1 cellular context compared by ENCODE assay signal in the genomic region with DNA sequence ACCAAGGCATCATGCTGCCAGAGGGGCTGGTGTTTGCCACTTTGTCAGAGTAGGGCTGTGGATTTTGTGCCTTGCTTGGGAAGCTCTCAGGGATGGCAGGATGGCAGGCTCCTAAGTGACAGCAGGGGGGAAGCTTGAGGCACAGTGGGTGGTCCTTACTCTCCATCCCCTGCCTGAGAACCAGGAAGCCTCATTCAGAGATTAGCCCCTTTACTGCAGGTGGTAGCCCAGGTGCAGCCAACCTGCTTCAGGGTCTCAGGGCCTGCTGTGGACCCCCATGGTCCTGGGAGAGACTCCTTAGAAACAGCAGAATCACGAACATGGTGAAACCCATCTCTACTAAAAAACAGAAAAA.
TF ChIP-seq lines count a peak whose summit lies in the region.

No MANE protein-coding gene starts in this region.

TF ChIP-seq in HEK293, 187 proteins besides CTCF, POLR2A, EP300 and RAD21 (continued from another document):
- no peak for TF ChIP-seq ZNF148 (tag by site-specific recombination; IDR thresholded peaks at IDR 0.05; ENCODE audit: borderline replicate concordance)
- TF ChIP-seq, protein P1, sequence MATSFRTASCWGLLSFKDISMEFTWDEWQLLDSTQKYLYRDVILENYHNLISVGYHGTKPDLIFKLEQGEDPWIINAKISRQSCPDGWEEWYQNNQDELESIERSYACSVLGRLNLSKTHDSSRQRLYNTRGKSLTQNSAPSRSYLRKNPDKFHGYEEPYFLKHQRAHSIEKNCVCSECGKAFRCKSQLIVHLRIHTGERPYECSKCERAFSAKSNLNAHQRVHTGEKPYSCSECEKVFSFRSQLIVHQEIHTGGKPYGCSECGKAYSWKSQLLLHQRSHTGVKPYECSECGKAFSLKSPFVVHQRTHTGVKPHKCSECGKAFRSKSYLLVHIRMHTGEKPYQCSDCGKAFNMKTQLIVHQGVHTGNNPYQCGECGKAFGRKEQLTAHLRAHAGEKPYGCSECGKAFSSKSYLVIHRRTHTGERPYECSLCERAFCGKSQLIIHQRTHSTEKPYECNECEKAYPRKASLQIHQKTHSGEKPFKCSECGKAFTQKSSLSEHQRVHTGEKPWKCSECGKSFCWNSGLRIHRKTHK (tag by site-specific recombination; IDR thresholded peaks at IDR 0.05): no peak
- no peak for TF ChIP-seq ZSCAN4 (tag by site-specific recombination; IDR thresholded peaks at IDR 0.05)
- TF ChIP-seq ZNF777 (tag by site-specific recombination; IDR thresholded peaks at IDR 0.05; ENCODE audit: borderline replicate concordance): no peak
- TF ChIP-seq ZNF792 (tag by site-specific recombination; IDR thresholded peaks at IDR 0.05): no peak
